16 cellular contexts compared by ENCODE assay signal in genomic region chr2:33108483-33109443, GRCh38.
DNase-seq lines count a peak whose midpoint lies in the region; ATAC-seq, FAIRE-seq and TF ChIP-seq lines count a peak whose summit lies in the region.
"Had no signal": no experiment of that assay in that cellular context is flagged by ENCODE, and none has a peak within 500 bp of the region (broad histone marks: within the 10 kb centered on the region; RNA-seq: fewer than 3 reads in every experiment).

No MANE protein-coding gene starts in this region.

- CTCF ChIA-PET in A549 (lab: Yijun Ruan, JAX): interaction anchor here (0.7 to 1.5 kb wide), 6 partner anchors 16 to 57 kb away, joined by 3 to 4 read pairs (median 3); no protein-coding TSS in a partner anchor

- no peak overlapping the region for H3K4me2 ChIP-seq in A549

- TF ChIP-seq RAD21 in A549 (conservative IDR thresholded peaks at IDR 0.05 in 1 of 2, IDR thresholded peaks at IDR 0.05 in 1 of 2): no peak

- ATAC-seq in A549: peak; percentile 26 to 37; a peak in 2 of 6 replicates
- ATAC-seq in GM21423 (IDR thresholded peaks at IDR 0.05; ENCODE audit: unreplicated experiment): no peak
- no peak for ATAC-seq in HG03095 (IDR thresholded peaks at IDR 0.05; ENCODE audit: unreplicated experiment)
- no peak for ATAC-seq in HG03432 (IDR thresholded peaks at IDR 0.05; ENCODE audit: unreplicated experiment)
- ATAC-seq: activated CD4-positive, alpha-beta T cell treated with anti-CD3 and anti-CD28 coated beads for 36 hours had no signal

- FAIRE-seq in A549 (lab: Jason Lieb, UNC): no peak
- FAIRE-seq: islet of Langerhans had no signal

- intact Hi-C loops in esophagus muscularis mucosa (cut with DNase I): no loop called here

- H3K9me3 ChIP-seq in A549 (no peaks in the 10 kb centered on the region), esophagus muscularis mucosa (no peaks in the 10 kb centered on the region)

- DNase-seq in A549 (ENCODE audit: low read depth in 1 of 2, low spot score in 1 of 2) (peak in 1 of 2 experiments; percentile 38), RPMI7951 (ENCODE audit: low read depth) (peak; percentile 95), esophagus muscularis mucosa (ENCODE audit: extremely low spot score) (no peak), lung microvascular endothelial cell (ENCODE audit: low read depth in 2 of 2) (peak; percentile 17 to 64), iPS-NIHi11 (ENCODE audit: low spot score) (no peak)
- DNase-seq: ACHN; activated CD4-positive, alpha-beta T cell treated with anti-CD3 and anti-CD28 coated beads for 36 hours; activated effector memory CD4-positive, alpha-beta T cell treated with Interleukin-2 at 50 U/mL for 16 hours; GDM1; Kasumi-1; NCI-H2171 treated with DMSO at 0.1 percent for 48 hours; SIG-M5 had no signal

- H3K27me3 ChIP-seq in esophagus muscularis mucosa: no peaks in the 10 kb centered on the region

- TF ChIP-seq CTCF in A549 (IDR thresholded peaks at IDR 0.05) (no peak), esophagus muscularis mucosa (IDR thresholded peaks at IDR 0.05) (no peak)

- H3K27ac ChIP-seq in A549: peak overlapping the region; percentile 21 to 29; a peak in 3 of 6 replicates
- H3K27ac ChIP-seq in esophagus muscularis mucosa (replicated peaks in 1 of 4): peak overlapping the region; percentile 31 to 47 (median 42)

- POLR2A ChIA-PET in A549 (lab: Yijun Ruan, JAX): interaction anchor here (0.6 kb wide), 1 partner anchor 9 kb away, joined by 5 read pairs; no protein-coding TSS in a partner anchor

- H3K4me3 ChIP-seq in A549 (no peak overlapping the region), esophagus muscularis mucosa (no peak overlapping the region)

- 72% methylated on average over 11 of the region's 11 CpGs for WGBS in A549 (ENCODE audit: missing lambda C conversion rate)
- WGBS in esophagus muscularis mucosa: 75% methylated on average over 11 of the region's 11 CpGs

- no peak for TF ChIP-seq POLR2A in A549 (IDR thresholded peaks at IDR 0.05; ENCODE audit: low read length)
- TF ChIP-seq POLR2A in esophagus muscularis mucosa (IDR thresholded peaks at IDR 0.05; ENCODE audit: low read depth): no peak

- H3K4me1 ChIP-seq in A549: peaks cover 47% of the 10 kb centered on the region
- H3K4me1 ChIP-seq in esophagus muscularis mucosa: peaks cover 28 to 48% (median 41%) of the 10 kb centered on the region in 4 donors

- H3K36me3 ChIP-seq in esophagus muscularis mucosa: peaks cover 0 to 3% (median 0%) of the 10 kb centered on the region in 4 donors

- TF ChIP-seq EP300 in A549 (IDR thresholded peaks at IDR 0.05) (no peak), esophagus muscularis mucosa (IDR thresholded peaks at IDR 0.05) (no peak)

TF ChIP-seq in A549, 52 proteins besides CTCF, POLR2A, EP300 and RAD21:
- TF ChIP-seq CEBPB (IDR thresholded peaks at IDR 0.05) (no peak), JUNB (IDR thresholded peaks at IDR 0.05) (no peak), EHMT2 (IDR thresholded peaks at IDR 0.05; ENCODE audit: low read depth) (no peak), ZC3H11A (IDR thresholded peaks at IDR 0.05) (no peak)

Comparison
In these comparisons a context has a peak if more than half of its experiments do, and no peak if none do; other contexts are left out.
1. ATAC-seq: peak in A549 (2 of 2); none in GM21423 (single experiment), HG03095 (single experiment) and HG03432 (single experiment).
2. DNase-seq: peak in RPMI7951 (single experiment) and lung microvascular endothelial cell (2 of 2); none in esophagus muscularis mucosa (single experiment) and iPS-NIHi11 (single experiment).